In the genomic region with DNA sequence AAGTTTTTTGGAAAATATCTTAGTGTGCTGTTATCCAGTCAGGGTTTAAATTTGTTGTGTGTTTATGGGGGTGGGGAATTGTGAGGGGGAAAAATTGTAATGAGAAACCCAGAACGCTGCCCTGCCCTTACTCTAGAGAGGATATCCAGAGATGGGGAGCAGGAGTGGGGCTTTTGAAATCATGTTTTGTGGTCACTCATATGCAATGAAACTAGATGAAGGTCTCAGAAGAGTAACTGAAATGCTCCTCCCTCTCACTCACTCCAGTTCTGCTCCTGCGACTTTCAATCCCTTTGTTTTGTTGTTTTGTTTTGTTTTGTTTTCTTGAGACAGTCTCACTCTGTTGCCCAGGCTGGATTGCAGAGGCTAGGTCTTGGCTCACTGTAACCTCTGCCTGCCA, we compare ENCODE assay signal across 25 cellular contexts.
"Had no signal": no experiment of that assay in that cellular context is flagged by ENCODE, and none has a peak within 500 bp of the region (broad histone marks: within the 10 kb centered on the region; RNA-seq: fewer than 3 reads in every experiment).

No MANE protein-coding gene starts in this region.

- H3K27ac ChIP-seq: Peyer's patch, RWPE1, SJCRH30 had no signal

- H3K27ac Mint-ChIP-seq: activated B cell treated with CpG ODN at 0.5 μM for 24 hours; activated CD4-positive, alpha-beta T cell treated with anti-CD3 and anti-CD28 coated beads, Interleukin-2, amount 10 ng/mL, durations not matched to agents 24 days and 14 days; activated CD8-positive, alpha-beta memory T cell treated with anti-CD3 and anti-CD28 coated beads, Interleukin-2, amount 10 ng/mL, durations not matched to agents 7 days and 5 days; activated naive CD4-positive, alpha-beta T cell treated with anti-CD3 and anti-CD28 coated beads for 36 hours; activated naive CD8-positive, alpha-beta T cell; activated T-cell treated with anti-CD3 and anti-CD28 coated beads, Interleukin-2, amount 50 U/mL, for 24 hours had no signal

- H3K27me3 ChIP-seq: Peyer's patch had no signal

- H3K4me1 Mint-ChIP-seq: activated B cell treated with CpG ODN at 0.5 μM for 24 hours; activated CD4-positive, alpha-beta T cell treated with anti-CD3 and anti-CD28 coated beads, Interleukin-2, amount 10 ng/mL, durations not matched to agents 24 days and 14 days; activated CD8-positive, alpha-beta memory T cell treated with anti-CD3 and anti-CD28 coated beads, Interleukin-2, amount 10 ng/mL, durations not matched to agents 7 days and 5 days; central memory CD8-positive, alpha-beta T cell had no signal

- H3K4me3 Mint-ChIP-seq: activated B cell treated with CpG ODN at 0.5 μM for 24 hours; activated CD4-positive, alpha-beta T cell treated with anti-CD3 and anti-CD28 coated beads, Interleukin-2, amount 10 ng/mL, durations not matched to agents 24 days and 14 days; activated CD8-positive, alpha-beta memory T cell treated with anti-CD3 and anti-CD28 coated beads, Interleukin-2, amount 10 ng/mL, durations not matched to agents 7 days and 5 days; activated naive CD4-positive, alpha-beta T cell treated with anti-CD3 and anti-CD28 coated beads for 36 hours; activated naive CD8-positive, alpha-beta T cell; activated T-cell treated with anti-CD3 and anti-CD28 coated beads, Interleukin-2, amount 50 U/mL, for 24 hours; brain; central memory CD8-positive, alpha-beta T cell had no signal

- H3K27me3 Mint-ChIP-seq: activated B cell treated with CpG ODN at 0.5 μM for 24 hours; activated naive CD8-positive, alpha-beta T cell; activated T-cell treated with anti-CD3 and anti-CD28 coated beads, Interleukin-2, amount 50 U/mL, for 24 hours had no signal

- H3K36me3 Mint-ChIP-seq: activated CD8-positive, alpha-beta memory T cell treated with anti-CD3 and anti-CD28 coated beads, Interleukin-2, amount 10 ng/mL, durations not matched to agents 7 days and 5 days; activated naive CD8-positive, alpha-beta T cell; brain had no signal

- H3K9me3 Mint-ChIP-seq: activated B cell treated with CpG ODN at 0.5 μM for 24 hours; activated CD4-positive, alpha-beta T cell treated with anti-CD3 and anti-CD28 coated beads, Interleukin-2, amount 10 ng/mL, durations not matched to agents 24 days and 14 days; activated naive CD4-positive, alpha-beta T cell treated with anti-CD3 and anti-CD28 coated beads for 36 hours; activated T-cell treated with anti-CD3 and anti-CD28 coated beads, Interleukin-2, amount 50 U/mL, for 24 hours; brain; central memory CD8-positive, alpha-beta T cell had no signal

- DNase-seq: activated B cell treated with CpG ODN at 0.5 μM for 24 hours; activated CD4-positive, alpha-beta T cell treated with anti-CD3 and anti-CD28 coated beads for 1 hour; activated CD4-positive, alpha-beta T cell treated with anti-CD3 and anti-CD28 coated beads, Interleukin-2, amount 10 ng/mL, durations not matched to agents 24 days and 14 days; activated CD4-positive, alpha-beta T cell treated with anti-CD3 and anti-CD28 coated beads, Interleukin-2, amount 50 U/mL, for 48 hours; activated CD8-positive, alpha-beta memory T cell treated with anti-CD3 and anti-CD28 coated beads, Interleukin-2, amount 10 ng/mL, durations not matched to agents 7 days and 5 days; activated effector memory CD4-positive, alpha-beta T cell treated with anti-CD3 and anti-CD28 coated beads, Interleukin-2, amount 50 U/mL, for 16 hours; activated naive CD4-positive, alpha-beta T cell treated with anti-CD3 and anti-CD28 coated beads for 36 hours; activated T-cell treated with anti-CD3 and anti-CD28 coated beads, Interleukin-2, amount 50 U/mL, for 24 hours; amygdala; Karpas-422; NCI-H1105; NCI-H1436; NCI-H1694 treated with DMSO at 0.1 percent for 48 hours; NCI-H2029 treated with DMSO at 0.1 percent for 48 hours; NCI-H226; NCI-H526; NCI-H774; Peyer's patch; Right ventricle myocardium superior; SJCRH30; SK-N-SH had no signal

- ATAC-seq: activated CD8-positive, alpha-beta memory T cell treated with anti-CD3 and anti-CD28 coated beads, Interleukin-2, amount 10 ng/mL, durations not matched to agents 7 days and 5 days had no signal

- H3K4me3 ChIP-seq: Peyer's patch, SJCRH30 had no signal
